ENCODE assay signal across 8 cellular contexts in the genomic region with DNA sequence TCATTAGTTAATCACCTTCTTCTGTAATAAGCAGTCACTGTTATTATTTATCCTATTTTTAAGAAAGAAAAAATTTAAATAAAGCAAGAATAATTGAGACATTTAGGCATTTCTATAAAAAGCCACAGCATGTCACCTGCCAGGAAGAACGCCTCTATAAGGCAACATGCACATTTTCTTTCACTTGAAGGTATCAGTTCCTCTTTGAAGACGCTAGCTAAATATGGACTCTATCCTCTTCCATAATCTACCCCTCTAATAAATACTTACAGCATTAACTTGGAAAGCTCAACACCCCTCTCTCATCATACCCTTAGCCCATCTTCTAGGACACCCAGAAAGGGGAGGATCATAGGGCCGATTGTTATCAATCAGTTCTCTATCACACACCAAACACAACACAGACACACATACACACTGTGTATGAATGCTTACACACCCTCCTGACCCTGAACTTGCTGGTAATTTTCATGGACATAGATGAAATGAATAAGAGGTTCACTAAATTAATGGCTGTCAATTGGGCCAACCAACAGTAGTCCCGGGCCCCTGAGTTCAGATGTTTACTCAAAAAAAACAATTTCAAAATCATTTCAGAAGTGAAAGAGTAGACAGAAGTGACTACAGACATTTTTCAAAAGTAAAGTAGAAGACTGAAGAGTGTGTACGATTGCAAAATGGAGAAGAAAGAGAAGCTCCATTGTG.
DNase-seq lines count a peak whose midpoint lies in the region; ATAC-seq and TF ChIP-seq lines count a peak whose summit lies in the region.

No MANE protein-coding gene starts in this region.

- no peaks in the 10 kb centered on the region for H3K79me1 ChIP-seq in trophoblast cell (ENCODE audit: low read length)

- H4K12ac ChIP-seq in trophoblast cell (ENCODE audit: low read depth, low read length) = no peak overlapping the region

- no peak overlapping the region for H3K14ac ChIP-seq in trophoblast cell (ENCODE audit: low read length)

- H2AFZ ChIP-seq in trophoblast cell (ENCODE audit: insufficient read depth, low read length, poor library complexity) = no peak overlapping the region

- H2BK120ac ChIP-seq in trophoblast cell (ENCODE audit: insufficient read depth, low read length, poor library complexity) = no peak overlapping the region

- intact Hi-C loops in uterus (cut with DNase I; ENCODE audit: low total_unique reads) = no loop called here

- H3K23ac ChIP-seq in trophoblast cell (ENCODE audit: low read length) = peak overlapping the region; percentile 85

- H3K27me3 ChIP-seq in trophoblast cell (ENCODE audit: insufficient read depth, low read length) (no peaks in the 10 kb centered on the region), uterus (no peaks in the 10 kb centered on the region)

- ATAC-seq in GM19025 (IDR thresholded peaks at IDR 0.05; ENCODE audit: low read depth, unreplicated experiment) = peak; percentile 77
- ATAC-seq in HG02610 (IDR thresholded peaks at IDR 0.05; ENCODE audit: unreplicated experiment) = peak; percentile 88
- ATAC-seq in HG03442 (IDR thresholded peaks at IDR 0.05; ENCODE audit: unreplicated experiment) = peak; percentile 87

- H3K9me3 ChIP-seq in trophoblast cell (ENCODE audit: insufficient read depth, low read depth, low read length) (no peaks in the 10 kb centered on the region), uterus (peaks cover 0 to 4% of the 10 kb centered on the region in 2 donors)

- no peak overlapping the region for H4K91ac ChIP-seq in trophoblast cell (ENCODE audit: low read depth, low read length)

- no peak overlapping the region for H2AK5ac ChIP-seq in trophoblast cell (ENCODE audit: low read length)

- WGBS in trophoblast cell (ENCODE audit: extremely low coverage, insufficient coverage, insufficient read length) = no CpG with 5 or more reads among the region's 5 CpGs

- no peak for TF ChIP-seq POLR2A in uterus (IDR thresholded peaks at IDR 0.05)

- H3K9ac ChIP-seq in trophoblast cell (ENCODE audit: low read length) = no peak overlapping the region

- TF ChIP-seq CTCF in uterus (IDR thresholded peaks at IDR 0.05) = no peak

- no peak overlapping the region for H3K4me3 ChIP-seq in trophoblast cell (ENCODE audit: low read depth, low read length)
- H3K4me3 ChIP-seq in uterus = no peak overlapping the region

- no peak overlapping the region for H4K8ac ChIP-seq in trophoblast cell (ENCODE audit: low read depth, low read length)

- H3K79me2 ChIP-seq in trophoblast cell (ENCODE audit: control insufficient read depth, insufficient read depth, low read length, poor library complexity) = no peaks in the 10 kb centered on the region

- H2BK12ac ChIP-seq in trophoblast cell (ENCODE audit: low read length) = no peak overlapping the region

- no peak for DNase-seq in trophoblast cell
- no peak for DNase-seq in uterus
- DNase-seq in midbrain (lab: John Stamatoyannopoulos, UW) = no peak
- DNase-seq in stimulated activated CD4-positive, alpha-beta T cell treated with anti-CD3 and anti-CD28 coated beads, Interleukin-15, amount 100 ng/mL, for 24 hours = no peak
- no peak for DNase-seq in putamen (ENCODE audit: low spot score)

- no peak overlapping the region for H3K18ac ChIP-seq in trophoblast cell (ENCODE audit: low read length)

- H3K36me3 ChIP-seq in trophoblast cell (ENCODE audit: control insufficient read depth in 1 of 2, insufficient read depth in 2 of 2, low read length in 2 of 2) (peaks cover 0 to 2% of the 10 kb centered on the region in 2 experiments), uterus (no peaks in the 10 kb centered on the region)

- H3K4ac ChIP-seq in trophoblast cell (ENCODE audit: low read depth, low read length) = no peak overlapping the region

- H3K27ac ChIP-seq in trophoblast cell (ENCODE audit: low read depth, low read length) = no peak overlapping the region
- no peak overlapping the region for H3K27ac ChIP-seq in uterus

- no peak overlapping the region for H3K4me2 ChIP-seq in trophoblast cell (ENCODE audit: low read length)

- H2BK5ac ChIP-seq in trophoblast cell (ENCODE audit: low read depth, low read length, poor library complexity) = no peak overlapping the region

- H3K4me1 ChIP-seq in trophoblast cell (ENCODE audit: control insufficient read depth in 1 of 2, insufficient read depth in 2 of 2, low read length in 2 of 2) (peaks cover 0 to 2% of the 10 kb centered on the region in 2 experiments), uterus (no peaks in the 10 kb centered on the region)
